27 cellular contexts compared by ENCODE assay signal in the genomic region with DNA sequence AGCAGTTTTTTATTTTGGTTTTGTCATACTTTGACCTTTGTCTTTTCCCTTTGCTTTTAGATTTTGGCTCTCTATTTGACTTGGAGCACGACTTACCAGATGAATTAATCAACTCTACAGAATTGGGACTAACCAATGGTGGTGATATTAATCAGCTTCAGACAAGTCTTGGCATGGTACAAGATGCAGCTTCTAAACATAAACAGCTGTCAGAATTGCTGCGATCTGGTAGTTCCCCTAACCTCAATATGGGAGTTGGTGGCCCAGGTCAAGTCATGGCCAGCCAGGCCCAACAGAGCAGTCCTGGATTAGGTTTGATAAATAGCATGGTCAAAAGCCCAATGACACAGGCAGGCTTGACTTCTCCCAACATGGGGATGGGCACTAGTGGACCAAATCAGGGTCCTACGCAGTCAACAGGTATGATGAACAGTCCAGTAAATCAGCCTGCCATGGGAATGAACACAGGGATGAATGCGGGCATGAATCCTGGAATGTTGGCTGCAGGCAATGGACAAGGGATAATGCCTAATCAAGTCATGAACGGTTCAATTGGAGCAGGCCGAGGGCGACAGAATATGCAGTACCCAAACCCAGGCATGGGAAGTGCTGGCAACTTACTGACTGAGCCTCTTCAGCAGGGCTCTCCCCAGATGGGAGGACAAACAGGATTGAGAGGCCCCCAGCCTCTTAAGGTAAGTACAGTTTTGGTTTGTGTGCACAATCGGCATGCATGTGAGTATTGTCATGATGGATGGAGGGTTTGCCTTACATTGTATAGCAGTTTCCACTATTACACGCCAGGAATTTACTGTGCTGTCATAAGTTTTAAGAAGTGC. TPM values are rescaled to one million over a fixed set of nuclear protein-coding genes. Genes with fewer than 3 reads are reported as not detected.
A peak's percentile ranks its signal among the peaks of the same experiment; 100 is the strongest.
DNase-seq lines count a peak whose midpoint lies in the region; ATAC-seq, FAIRE-seq and TF ChIP-seq lines count a peak whose summit lies in the region.
"Had no signal": no experiment of that assay in that cellular context is flagged by ENCODE, and none has a peak within 500 bp of the region (broad histone marks: within the 10 kb centered on the region; RNA-seq: fewer than 3 reads in every experiment).

No MANE protein-coding gene starts in this region.

- SMC1A ChIA-PET in GM12878 (lab: Charles Lee; ENCODE audit: uncharacterized antibody, unreplicated experiment): interaction anchor here (1.0 to 3.3 kb wide), 2 partner anchors 11 to 194 kb away, joined by 4 to 12 read pairs; no protein-coding TSS in a partner anchor

- H3K9ac ChIP-seq in GM12878 (ENCODE audit: control insufficient read depth, insufficient read depth, low read length): no peak overlapping the region

- H3K4me3 Mint-ChIP-seq in CD4-positive, CD25-positive, alpha-beta regulatory T cell: peak overlapping the region in 1 of 4 donors; percentile 22
- H3K4me3 Mint-ChIP-seq: activated naive CD4-positive, alpha-beta T cell treated with anti-CD3 and anti-CD28 coated beads, Interleukin-2, amount 50 U/mL, for 24 hours; mesothelial cell of epicardium had no signal

- no peak for FAIRE-seq in GM12878 (lab: Jason Lieb, UNC)
- FAIRE-seq: D721Med, islet of Langerhans had no signal

- peak overlapping the region in 1 of 3 donors; percentile 74 for H3K27ac Mint-ChIP-seq in CD4-positive, CD25-positive, alpha-beta regulatory T cell
- H3K27ac Mint-ChIP-seq: activated naive CD4-positive, alpha-beta T cell treated with anti-CD3 and anti-CD28 coated beads, Interleukin-2, amount 50 U/mL, for 24 hours had no signal

- WGBS in GM12878 (ENCODE audit: insufficient coverage, insufficient replicate concordance, low lambda C conversion rate, missing lambda C conversion rate): 79% methylated on average over 9 of the region's 9 CpGs

- peaks cover 0 to 3% (median 0%) of the 10 kb centered on the region in 7 donors for H3K9me3 Mint-ChIP-seq in CD4-positive, CD25-positive, alpha-beta regulatory T cell
- H3K9me3 Mint-ChIP-seq: activated naive CD4-positive, alpha-beta T cell treated with anti-CD3 and anti-CD28 coated beads, Interleukin-2, amount 50 U/mL, for 24 hours; mesothelial cell of epicardium had no signal

- TF ChIP-seq CTCF in GM12865 (IDR thresholded peaks at IDR 0.05; ENCODE audit: insufficient read depth, low read depth, low read length, missing control alignments) (no peak), GM12878 (IDR thresholded peaks at IDR 0.05 in 2 of 3, conservative IDR thresholded peaks at IDR 0.05 in 1 of 3; ENCODE audit: control insufficient read depth in 2 of 3, extremely low read depth in 1 of 3, insufficient read depth in 1 of 3, low read depth in 3 of 3, low read length in 3 of 3) (no peak), neutrophil (IDR thresholded peaks at IDR 0.05) (no peak)

- BruUV-seq in GM12878 (replicated peaks; lab: Mats Ljungman, UMichigan): TSS peak; percentile 48

- peaks cover 26% of the 10 kb centered on the region for H3K36me3 Mint-ChIP-seq in CD4-positive, CD25-positive, alpha-beta regulatory T cell

- CTCF ChIA-PET in GM12878 (lab: Yijun Ruan, JAX): no interaction called here

- no peak overlapping the region for H3K4me2 ChIP-seq in GM12878 (ENCODE audit: control insufficient read depth, insufficient read depth)

- peaks cover 19% of the 10 kb centered on the region for H3K4me1 ChIP-seq in CD4-positive, CD25-positive, alpha-beta regulatory T cell (ENCODE audit: control insufficient read depth, insufficient read depth, low read length, poor library complexity, severe bottlenecking)
- H3K4me1 ChIP-seq in GM12878 (ENCODE audit: control insufficient read depth, insufficient read depth, low read length) (no peaks in the 10 kb centered on the region), neutrophil (ENCODE audit: control insufficient read depth in 1 of 2, insufficient read depth in 1 of 2, low read depth in 1 of 2, low read length in 1 of 2) (peaks cover 13 to 14% of the 10 kb centered on the region in 2 experiments)

- POLR2A ChIA-PET in GM12878 (lab: Charles Lee): interaction anchor here (1.4 kb wide), 1 partner anchor 24 kb away, joined by 4 read pairs; no protein-coding TSS in a partner anchor

- TF ChIP-seq EP300 in GM12878 (IDR thresholded peaks at IDR 0.05; ENCODE audit: borderline replicate concordance in 1 of 2, control insufficient read depth in 1 of 2, low read depth in 2 of 2, low read length in 2 of 2): no peak

- intact Hi-C loops in GM12878 (cut with micrococcal nuclease; ENCODE audit: unreplicated experiment): no loop called here

- TF ChIP-seq POLR2A in GM12878 (IDR thresholded peaks at IDR 0.05; ENCODE audit: low read depth, low read length): peak; percentile 47

- H3K27ac ChIP-seq in CD4-positive, CD25-positive, alpha-beta regulatory T cell (ENCODE audit: insufficient read depth, low read length, poor library complexity, severe bottlenecking): peak overlapping the region; percentile 8
- H3K27ac ChIP-seq in GM12878 (ENCODE audit: control insufficient read depth, insufficient read depth) (no peak overlapping the region), neutrophil (peak overlapping the region; percentile 7)
- H3K27ac ChIP-seq: C4-2B, skin epidermis, stomach, tibial nerve, VCaP had no signal

- peaks cover 61% of the 10 kb centered on the region for H3K36me3 ChIP-seq in CD4-positive, CD25-positive, alpha-beta regulatory T cell (ENCODE audit: control insufficient read depth, insufficient read depth, low read length)
- H3K36me3 ChIP-seq in GM12878 (ENCODE audit: control insufficient read depth in 2 of 2, insufficient read depth in 2 of 2, low read length in 1 of 2) (peaks cover 9 to 11% of the 10 kb centered on the region in 2 experiments; a peak in 3 of 4 replicates), neutrophil (peaks cover 43% of the 10 kb centered on the region)

- no peak for DNase-seq in CD4-positive, CD25-positive, alpha-beta regulatory T cell
- peak; percentile 52 for DNase-seq in GM12865 (ENCODE audit: low read depth)
- no peak for DNase-seq in GM12878 (ENCODE audit: low read depth, low spot score)
- DNase-seq in AG08396 (ENCODE audit: low spot score): no peak
- DNase-seq: activated CD4-positive, alpha-beta T cell treated with anti-CD3 and anti-CD28 coated beads for 4 hours; anterior cingulate cortex; dermis blood vessel endothelial cell; left ventricle myocardium superior; naive thymus-derived CD4-positive, alpha-beta T cell; NCI-H1105 treated with DMSO at 0.1 percent for 48 hours; NCI-H1930; NCI-H526; occipital lobe; stomach; SW 1271; T-helper 9 cell had no signal

- RAD21 ChIA-PET in GM12878 (lab: Charles Lee; ENCODE audit: unreplicated experiment): no interaction called here

- ATAC-seq in CD4-positive, CD25-positive, alpha-beta regulatory T cell (ENCODE audit: low read depth in 2 of 2): no peak
- ATAC-seq in GM12878 (peak; percentile 50), HG02981 (IDR thresholded peaks at IDR 0.05; ENCODE audit: unreplicated experiment) (no peak), GM21723 (IDR thresholded peaks at IDR 0.05; ENCODE audit: unreplicated experiment) (no peak)
- ATAC-seq: left ventricle myocardium superior; naive thymus-derived CD4-positive, alpha-beta T cell had no signal

- H3K27me3 Mint-ChIP-seq in CD4-positive, CD25-positive, alpha-beta regulatory T cell: no peaks in the 10 kb centered on the region
- H3K27me3 Mint-ChIP-seq: activated naive CD4-positive, alpha-beta T cell treated with anti-CD3 and anti-CD28 coated beads, Interleukin-2, amount 50 U/mL, for 24 hours; naive thymus-derived CD4-positive, alpha-beta T cell had no signal

- in situ Hi-C loops in GM12878 (cut with MboI): no loop called here

- TF ChIP-seq RAD21 in GM12878 (IDR thresholded peaks at IDR 0.05; ENCODE audit: insufficient read depth, low read depth, low read length): no peak

- peaks cover 11 to 68% (median 51%) of the 10 kb centered on the region in 4 donors for H3K4me1 Mint-ChIP-seq in CD4-positive, CD25-positive, alpha-beta regulatory T cell

- H4K20me1 ChIP-seq in GM12878 (ENCODE audit: control insufficient read depth, insufficient read depth): peaks cover 3% of the 10 kb centered on the region; the same call in 1 of the 2 replicates

- no peaks in the 10 kb centered on the region for H3K27me3 ChIP-seq in CD4-positive, CD25-positive, alpha-beta regulatory T cell (ENCODE audit: control insufficient read depth, insufficient read depth, low read length)
- H3K27me3 ChIP-seq in GM12878 (replicated peaks in 1 of 2; ENCODE audit: control insufficient read depth in 2 of 2, insufficient read depth in 2 of 2, low read length in 1 of 2) (no peaks in the 10 kb centered on the region), neutrophil (no peaks in the 10 kb centered on the region)
- H3K27me3 ChIP-seq: stomach, tibial nerve had no signal

- H3K4me3 ChIP-seq in CD4-positive, CD25-positive, alpha-beta regulatory T cell (ENCODE audit: low read depth, low read length): no peak overlapping the region
- H3K4me3 ChIP-seq in GM12865 (ENCODE audit: low read depth, low read length) (no peak overlapping the region), GM12878 (no peak overlapping the region), neutrophil (ENCODE audit: low read depth in 1 of 2, low read length in 1 of 2) (no peak overlapping the region)
- H3K4me3 ChIP-seq: skin epidermis, stomach, tibial nerve had no signal

- H3K9me3 ChIP-seq in CD4-positive, CD25-positive, alpha-beta regulatory T cell (ENCODE audit: control insufficient read depth in 2 of 2, low read length in 2 of 2): no peaks in the 10 kb centered on the region
- no peaks in the 10 kb centered on the region; the same call in 1 of the 3 replicates for H3K9me3 ChIP-seq in GM12878 (replicated peaks; ENCODE audit: control insufficient read depth, insufficient read depth, low read length)
- no peaks in the 10 kb centered on the region for H3K9me3 ChIP-seq in neutrophil
- H3K9me3 ChIP-seq: stomach, tibial nerve had no signal

- H3K79me2 ChIP-seq in GM12878 (ENCODE audit: control insufficient read depth, insufficient read depth, low read length): peaks cover 37% of the 10 kb centered on the region

- H2AFZ ChIP-seq in GM12878 (ENCODE audit: control insufficient read depth, low read depth, low read length): no peak overlapping the region

RNA-seq across cellular contexts. Expression of gene EP300, which starts 25.0 kb away (rescaled TPM):
- total RNA-seq in CD4-positive, CD25-positive, alpha-beta regulatory T cell: 177 TPM
- 10 to 100 TPM in 2 of 4 donors, 1 to 10 TPM in 2; 8.1 to 14.8 (median 10.7) TPM for polyA plus RNA-seq in CD4-positive, CD25-positive, alpha-beta regulatory T cell
- 306 and 349 TPM in 2 replicates for total RNA-seq in GM12878 (2013; cell fraction: nucleolus; rRNA removed)
- 19.6 and 25.3 TPM in 2 replicates for total RNA-seq in GM12878 (2014; rRNA removed)
- 18.2 and 19.0 TPM in 2 replicates for total RNA-seq in GM12878 (2014; rRNA removed; fragmentation: Illumina TruSeq; extraction: Trizol)
- 46.8 and 48.5 TPM in 2 replicates for total RNA-seq in GM12878 (2021)
- polyA plus RNA-seq in GM12878 (2011; ENCODE audit: low read depth): 25.8 TPM
- polyA plus RNA-seq in GM12878 (2011; rRNA removed): 9.6 and 14.0 TPM in 2 replicates
- 14.3 and 23.6 TPM in 2 replicates for polyA plus RNA-seq in GM12878 (2011; cell fraction: cytosol; rRNA removed)
- polyA plus RNA-seq in GM12878 (2011; cell fraction: nucleus; rRNA removed): 37.0 and 54.4 TPM in 2 replicates
- 25.2 and 26.1 TPM in 2 replicates for polyA plus RNA-seq in GM12878 (2012)
- polyA plus RNA-seq in GM12878 (2014; fragmentation: Illumina TruSeq; extraction: Trizol): 38.8 and 55.7 TPM in 2 replicates
- 10 to 100 TPM in 1 of 2 experiments, 1 to 10 TPM in 1; 5.5 to 11.6 TPM for polyA plus RNA-seq in GM12878 (2014; fragmentation: Nextera tagmentation; extraction: Ambion mirVana)
- polyA plus RNA-seq in GM12878 (2014; rRNA removed): 23.0 and 23.2 TPM in 2 replicates
- 10 to 100 TPM; 24.0 to 25.2 TPM for polyA plus RNA-seq in GM12878 (2016; fragmentation: Nextera tagmentation; extraction: Ambion mirVana)
- polyA minus RNA-seq in GM12878 (2011; rRNA and poly(A)+ RNA removed): 65.7 and 111 TPM in 2 replicates
- 26.5 and 45.7 TPM in 2 replicates for polyA minus RNA-seq in GM12878 (2011; cell fraction: cytosol; rRNA and poly(A)+ RNA removed)
- 52.8 and 84.3 TPM in 2 replicates for polyA minus RNA-seq in GM12878 (2011; cell fraction: nucleus; rRNA and poly(A)+ RNA removed)
